Comparison of ENCODE assay signal across 16 cellular contexts in the genomic region with DNA sequence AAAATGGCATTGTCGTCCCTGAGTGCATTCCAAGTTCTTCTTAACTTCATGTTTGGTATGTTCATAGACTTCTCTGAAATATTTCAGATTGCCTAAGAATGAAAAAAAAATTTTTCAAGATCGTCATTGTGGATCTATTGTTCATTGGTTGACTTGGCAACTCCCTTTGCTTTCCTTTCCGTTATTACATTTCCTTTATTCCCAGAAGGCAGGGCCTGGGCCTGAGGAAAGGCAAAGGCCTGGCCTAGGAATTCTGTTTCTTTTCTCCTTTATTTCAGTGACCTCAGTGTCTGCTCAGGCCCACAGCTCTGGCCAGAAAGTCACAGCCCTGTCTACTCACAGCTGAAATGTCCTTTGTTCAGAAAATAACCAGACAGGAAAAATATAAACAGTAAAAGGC.
"Had no signal": no experiment of that assay in that cellular context is flagged by ENCODE, and none has a peak within 500 bp of the region (broad histone marks: within the 10 kb centered on the region; RNA-seq: fewer than 3 reads in every experiment).

No MANE protein-coding gene starts in this region.

- H3K4me3 ChIP-seq: breast epithelium, lower lobe of right lung, right lobe of liver, SJSA1, spleen had no signal

- H3K27ac Mint-ChIP-seq: activated CD8-positive, alpha-beta T cell treated with anti-CD3 and anti-CD28 coated beads for 36 hours; activated naive CD8-positive, alpha-beta T cell treated with anti-CD3 and anti-CD28 coated beads, Interleukin-2, amount 10 ng/mL, durations not matched to agents 7 days and 5 days; immature natural killer cell; naive thymus-derived CD4-positive, alpha-beta T cell; stimulated activated naive CD8-positive, alpha-beta T cell treated with anti-CD3 and anti-CD28 coated beads, Interleukin-15, amount 100 ng/mL, for 72 hours; WTC11 had no signal

- H3K4me3 Mint-ChIP-seq: activated CD8-positive, alpha-beta T cell treated with anti-CD3 and anti-CD28 coated beads for 36 hours; activated naive CD8-positive, alpha-beta T cell treated with anti-CD3 and anti-CD28 coated beads, Interleukin-2, amount 10 ng/mL, durations not matched to agents 7 days and 5 days; immature natural killer cell; naive thymus-derived CD4-positive, alpha-beta T cell; stimulated activated naive CD8-positive, alpha-beta T cell treated with anti-CD3 and anti-CD28 coated beads, Interleukin-15, amount 100 ng/mL, for 72 hours; WTC11 had no signal

- H3K9me3 ChIP-seq: breast epithelium, lower lobe of right lung, right lobe of liver, SJSA1, spleen had no signal

- H3K27ac ChIP-seq: lower lobe of right lung, right lobe of liver, SJSA1, spleen had no signal

- H3K27me3 Mint-ChIP-seq: activated CD8-positive, alpha-beta T cell treated with anti-CD3 and anti-CD28 coated beads for 36 hours; activated naive CD8-positive, alpha-beta T cell treated with anti-CD3 and anti-CD28 coated beads, Interleukin-2, amount 10 ng/mL, durations not matched to agents 7 days and 5 days; naive thymus-derived CD4-positive, alpha-beta T cell; stimulated activated naive CD8-positive, alpha-beta T cell treated with anti-CD3 and anti-CD28 coated beads, Interleukin-15, amount 100 ng/mL, for 72 hours had no signal

- H3K36me3 Mint-ChIP-seq: activated naive CD8-positive, alpha-beta T cell treated with anti-CD3 and anti-CD28 coated beads, Interleukin-2, amount 10 ng/mL, durations not matched to agents 7 days and 5 days; naive thymus-derived CD4-positive, alpha-beta T cell; WTC11 had no signal

- H3K27me3 ChIP-seq: breast epithelium, right lobe of liver, SJSA1, spleen had no signal

- DNase-seq: activated CD4-positive, alpha-beta T cell treated with anti-CD3 and anti-CD28 coated beads for 48 hours; activated CD8-positive, alpha-beta memory T cell treated with anti-CD3 and anti-CD28 coated beads, Interleukin-2, amount 50 U/mL, for 4 hours; activated CD8-positive, alpha-beta T cell treated with anti-CD3 and anti-CD28 coated beads for 36 hours; activated gamma-delta T cell treated with Interleukin-2 at 50 U/mL for 16 hours; activated naive CD8-positive, alpha-beta T cell treated with anti-CD3 and anti-CD28 coated beads, Interleukin-2, amount 10 ng/mL, durations not matched to agents 7 days and 5 days; anterior cingulate cortex; immature natural killer cell; lower lobe of right lung; naive thymus-derived CD4-positive, alpha-beta T cell; right lobe of liver; spleen; stimulated activated naive CD8-positive, alpha-beta T cell treated with anti-CD3 and anti-CD28 coated beads, Interleukin-15, amount 100 ng/mL, for 72 hours had no signal

- ATAC-seq: activated CD8-positive, alpha-beta T cell treated with anti-CD3 and anti-CD28 coated beads for 36 hours; naive thymus-derived CD4-positive, alpha-beta T cell; right lobe of liver; stimulated activated naive CD8-positive, alpha-beta T cell treated with anti-CD3 and anti-CD28 coated beads, Interleukin-15, amount 100 ng/mL, for 72 hours; WTC11 had no signal

- H3K36me3 ChIP-seq: breast epithelium, lower lobe of right lung, right lobe of liver, SJSA1, spleen had no signal

- H3K4me1 ChIP-seq: breast epithelium, lower lobe of right lung, right lobe of liver, SJSA1, spleen had no signal

- FAIRE-seq: TTC549 had no signal
